1 cellular context compared by ENCODE assay signal in genomic region chr19:38849147-38849745, GRCh38.
TF ChIP-seq lines count a peak whose summit lies in the region.

No MANE protein-coding gene starts in this region.

TF ChIP-seq in K562, 482 proteins besides CTCF, POLR2A, EP300 and RAD21 (continued from another document and continues in another):
- no peak for TF ChIP-seq CREB3 (tag; conservative IDR thresholded peaks at IDR 0.05; ENCODE audit: low read depth)
- TF ChIP-seq ZNF239 (CRISPR knock-in tag; IDR thresholded peaks at IDR 0.05), result no peak
- no peak for TF ChIP-seq ZNF408 (CRISPR knock-in tag; IDR thresholded peaks at IDR 0.05; ENCODE audit: low read depth)
- TF ChIP-seq E2F6 (IDR thresholded peaks at IDR 0.05; ENCODE audit: borderline replicate concordance in 1 of 2, extremely low read depth in 1 of 2, insufficient read depth in 1 of 2, insufficient read length in 1 of 2, low read depth in 1 of 2, low read length in 1 of 2, poor library complexity in 1 of 2, severe bottlenecking in 1 of 2), result peak; percentile 95 to 99
- no peak for TF ChIP-seq RB1 (IDR thresholded peaks at IDR 0.05; ENCODE audit: low read depth)
- TF ChIP-seq ZNF639 (CRISPR knock-in tag; conservative IDR thresholded peaks at IDR 0.05 in 1 of 2, IDR thresholded peaks at IDR 0.05 in 1 of 2), result peak in 1 of 2 experiments; percentile 90; a peak in 2 of 4 replicates
- peak; percentile 8; the same call in 1 of the 2 replicates for TF ChIP-seq MAFK (IDR thresholded peaks at IDR 0.05; ENCODE audit: low read length)
- no peak for TF ChIP-seq MEF2A (IDR thresholded peaks at IDR 0.05; ENCODE audit: control insufficient read depth, low read depth, low read length)
- TF ChIP-seq HDAC6 (IDR thresholded peaks at IDR 0.05; ENCODE audit: low read depth, low read length), result no peak
- no peak for TF ChIP-seq STAT6 (CRISPR knock-in tag; IDR thresholded peaks at IDR 0.05)
- peak; percentile 59; the same call in 1 of the 2 replicates for TF ChIP-seq ZBTB1 (CRISPR knock-in tag; IDR thresholded peaks at IDR 0.05; ENCODE audit: borderline replicate concordance, low read depth)
- no peak for TF ChIP-seq PHF20 (IDR thresholded peaks at IDR 0.05; ENCODE audit: partially characterized antibody)
- 0 out of 2 replicates have a peak, but pooled peaks have one; percentile 57 for TF ChIP-seq ZNF586 (CRISPR knock-in tag; conservative IDR thresholded peaks at IDR 0.05)
- no peak for TF ChIP-seq BACH1 (tag; IDR thresholded peaks at IDR 0.05)
- no peak for TF ChIP-seq SNRNP70 (optimal IDR thresholded peaks at IDR 0.05; ENCODE audit: low read depth, low read length)
- TF ChIP-seq JUN (IDR thresholded peaks at IDR 0.05; ENCODE audit: borderline replicate concordance, low read depth, low read length), result peak; percentile 71; the same call in 1 of the 2 replicates
- no peak for TF ChIP-seq JUN (CRISPR knock-in tag; IDR thresholded peaks at IDR 0.05; ENCODE audit: borderline replicate concordance)
- no peak for TF ChIP-seq SREBF2 (CRISPR knock-in tag; IDR thresholded peaks at IDR 0.05)
- no peak for TF ChIP-seq TEAD2 (tag; IDR thresholded peaks at IDR 0.05)
- TF ChIP-seq BHLHE40 (IDR thresholded peaks at IDR 0.05; ENCODE audit: low read length), result peak; percentile 93
- TF ChIP-seq HBP1 (CRISPR knock-in tag; IDR thresholded peaks at IDR 0.05), result no peak
- no peak for TF ChIP-seq CAMTA2 (CRISPR knock-in tag; conservative IDR thresholded peaks at IDR 0.05)
- peak; percentile 93 for TF ChIP-seq MGA (IDR thresholded peaks at IDR 0.05)
- 0 out of 2 replicates have a peak, but pooled peaks have one; percentile 70 for TF ChIP-seq ZKSCAN1 (IDR thresholded peaks at IDR 0.05; ENCODE audit: low read depth, low read length)
- no peak for TF ChIP-seq LARP7 (IDR thresholded peaks at IDR 0.05)
- TF ChIP-seq PHTF2 (CRISPR knock-in tag; IDR thresholded peaks at IDR 0.05), result 0 out of 2 replicates have a peak, but pooled peaks have one; percentile 57
- no peak for TF ChIP-seq MLX (CRISPR knock-in tag; conservative IDR thresholded peaks at IDR 0.05)
- TF ChIP-seq KDM4B (IDR thresholded peaks at IDR 0.05; ENCODE audit: borderline replicate concordance in 2 of 2, low read depth in 1 of 2), result no peak
- TF ChIP-seq ZNF146 (CRISPR knock-in tag; IDR thresholded peaks at IDR 0.05; ENCODE audit: unreplicated experiment), result no peak
- TF ChIP-seq ZNF830 (CRISPR knock-in tag; IDR thresholded peaks at IDR 0.05), result no peak
- no peak for TF ChIP-seq STAT5B (CRISPR knock-in tag; IDR thresholded peaks at IDR 0.05)
- TF ChIP-seq USF1 (CRISPR knock-in tag; IDR thresholded peaks at IDR 0.05), result peak; percentile 51
- TF ChIP-seq MCM3 (IDR thresholded peaks at IDR 0.05), result no peak
